In genomic region chr1:89843279-89844121, GRCh38 we compare ENCODE assay signal across 8 cellular contexts. TPM values are rescaled to one million over a fixed set of nuclear protein-coding genes. Genes with fewer than 3 reads are reported as not detected.
DNase-seq lines count a peak whose midpoint lies in the region; ATAC-seq and TF ChIP-seq lines count a peak whose summit lies in the region.

No MANE protein-coding gene starts in this region.

- ATAC-seq in GM19397 (IDR thresholded peaks at IDR 0.05; ENCODE audit: unreplicated experiment) (peak; percentile 93), HG03521 (IDR thresholded peaks at IDR 0.05; ENCODE audit: unreplicated experiment) (peak; percentile 86)

- peaks cover 46% of the 10 kb centered on the region for H3K36me3 Mint-ChIP-seq in nephron progenitor cell (ENCODE audit: low read depth)

- TSS peak; percentile 11 for BruUV-seq in PC-9 (replicated peaks; lab: Mats Ljungman, UMichigan)

- no peaks in the 10 kb centered on the region for H3K27me3 Mint-ChIP-seq in nephron progenitor cell (ENCODE audit: low read depth, poor library complexity)

- no peaks in the 10 kb centered on the region for H3K27me3 ChIP-seq in PC-9 (ENCODE audit: insufficient read depth, low read depth)
- no peaks in the 10 kb centered on the region for H3K27me3 ChIP-seq in stomach smooth muscle (ENCODE audit: control insufficient read depth in 1 of 2, insufficient read depth in 2 of 2, low read length in 2 of 2)

- H3K4me3 ChIP-seq in PC-9 = peak overlapping the region; percentile 78
- H3K4me3 ChIP-seq in stomach smooth muscle (ENCODE audit: low read length in 2 of 2) = peak overlapping the region; percentile 70 to 90

- no peaks in the 10 kb centered on the region for H4K20me1 ChIP-seq in PC-9 (ENCODE audit: insufficient read depth)

- 0 out of 2 replicates have a peak, but pooled peaks cover 3% of the 10 kb centered on the region for H3K9me3 ChIP-seq in PC-9 (ENCODE audit: insufficient read depth, low read depth)
- no peaks in the 10 kb centered on the region for H3K9me3 ChIP-seq in stomach smooth muscle (ENCODE audit: control insufficient read depth in 2 of 2, low read length in 2 of 2)

- H3K27ac ChIP-seq in PC-9 (peak overlapping the region; percentile 60), stomach smooth muscle (ENCODE audit: low read length) (peak overlapping the region; percentile 27)

- H3K9me3 Mint-ChIP-seq in nephron progenitor cell = no peaks in the 10 kb centered on the region

- H3K4me1 ChIP-seq in PC-9 (replicated peaks; ENCODE audit: insufficient read depth) (peaks cover 45% of the 10 kb centered on the region), stomach smooth muscle (ENCODE audit: control insufficient read depth, insufficient read depth, low read length) (peaks cover 12% of the 10 kb centered on the region)

- H3K79me2 ChIP-seq in PC-9 (ENCODE audit: low read depth) = peaks cover 82% of the 10 kb centered on the region

- H3K4me3 Mint-ChIP-seq in nephron progenitor cell = peak overlapping the region; percentile 90

- peak overlapping the region; percentile 89 for H2AFZ ChIP-seq in PC-9

- intact Hi-C loops in PC-9 (cut with micrococcal nuclease; ENCODE audit: unreplicated experiment) = loop anchor here (1.0 to 2.0 kb wide), 5 partner anchors 35 to 144 kb away; no protein-coding TSS in a partner anchor

- CTCF ChIA-PET in PC-9 (lab: Charles Lee) = interaction anchor here (0.6 to 0.9 kb wide), 4 partner anchors 17 to 145 kb away, joined by 3 to 10 read pairs (median 4); no protein-coding TSS in a partner anchor

- peak; percentile 68 for TF ChIP-seq CTCF in PC-9 (conservative IDR thresholded peaks at IDR 0.05)
- peak; percentile 41 for TF ChIP-seq CTCF in nephron progenitor cell (IDR thresholded peaks at IDR 0.05)

- peaks cover 42% of the 10 kb centered on the region for H3K36me3 ChIP-seq in PC-9 (ENCODE audit: low read depth)
- no peaks in the 10 kb centered on the region for H3K36me3 ChIP-seq in stomach smooth muscle (ENCODE audit: control insufficient read depth in 2 of 2, insufficient read depth in 2 of 2, low read length in 2 of 2)

- no peaks in the 10 kb centered on the region for H3K9me2 ChIP-seq in PC-9 (ENCODE audit: insufficient read depth)

- DNase-seq in COLO668 (lab: John Stamatoyannopoulos, UW; ENCODE audit: unreplicated experiment) = peak; percentile 82
- peak; percentile 45 to 67 for DNase-seq in PC-9
- peak; percentile 70 for DNase-seq in activated T-helper 1 cell treated with Interleukin-2 at 50 U/mL for 16 hours (ENCODE audit: low read depth)
- DNase-seq in fibroblast of peridontal ligament (ENCODE audit: extremely low read depth) = peak; percentile 47
- DNase-seq in nephron progenitor cell = peak; percentile 79

- peaks cover 14% of the 10 kb centered on the region; the same call in 1 of the 2 replicates for H3F3A ChIP-seq in PC-9 (ENCODE audit: insufficient read depth, low read depth)

- peak overlapping the region; percentile 92 for H3K4me2 ChIP-seq in PC-9

- H3K27ac Mint-ChIP-seq in nephron progenitor cell = peak overlapping the region; percentile 59

- peak overlapping the region; percentile 52 to 56 for H3K9ac ChIP-seq in stomach smooth muscle (ENCODE audit: low read length in 2 of 2)

- POLR2A ChIA-PET in PC-9 (lab: Charles Lee; ENCODE audit: unreplicated experiment) = interaction anchor here (0.6 to 0.7 kb wide), 2 partner anchors 19 to 63 kb away, joined by 4 to 10 read pairs; no protein-coding TSS in a partner anchor

- H3K4me1 Mint-ChIP-seq in nephron progenitor cell = peaks cover 54% of the 10 kb centered on the region

RNA-seq across cellular contexts. Expression of gene LRRC8D, which starts 22.7 kb away (rescaled TPM):
- 71.9 and 75.9 TPM in 2 replicates for total RNA-seq in PC-9 (2021)

Comparison
In these comparisons a context has a peak if more than half of its experiments do, and no peak if none do; other contexts are left out.
1. Peak in every context shown above with its lines: DNase-seq, ATAC-seq, H3K4me3 ChIP-seq and H3K27ac ChIP-seq.